1 cellular context compared by ENCODE assay signal in genomic region chr3:167738037-167738436, GRCh38.
TF ChIP-seq lines count a peak whose summit lies in the region.

No MANE protein-coding gene starts in this region.

TF ChIP-seq in K562, 482 proteins besides CTCF, POLR2A, EP300 and RAD21 (continued from another document):
- peak in 1 of 2 experiments; percentile 54; a peak in 1 of 4 replicates for TF ChIP-seq MLLT1 (IDR thresholded peaks at IDR 0.05)
- 0 out of 2 replicates have a peak, but pooled peaks have one; percentile 35 for TF ChIP-seq ZBTB17 (CRISPR knock-in tag; IDR thresholded peaks at IDR 0.05)
